ENCODE assay signal across 17 cellular contexts in the genomic region with DNA sequence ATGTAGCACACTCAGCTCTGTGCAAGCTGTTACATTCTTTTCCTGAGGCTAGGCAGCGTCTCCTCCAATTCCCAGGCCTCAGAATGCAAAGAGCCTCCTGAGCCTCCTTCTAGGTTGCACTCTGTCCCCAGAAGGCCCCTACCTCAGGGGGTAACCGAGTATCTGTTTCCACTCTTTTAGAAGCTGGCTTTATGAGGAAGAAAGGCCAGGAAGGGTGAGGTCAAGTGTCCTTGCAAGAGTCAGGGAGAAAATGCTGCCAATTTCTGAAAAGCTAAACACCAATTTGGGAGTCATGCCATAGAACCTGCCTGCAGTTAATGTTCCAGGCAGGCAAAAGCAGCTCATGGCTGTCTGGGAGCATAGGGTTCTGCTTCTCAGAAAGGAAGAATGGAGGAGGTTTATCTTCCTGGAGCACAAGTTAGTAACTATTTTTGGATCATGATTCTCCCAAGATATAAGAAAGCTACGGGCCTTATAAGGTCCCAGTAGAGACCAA.
DNase-seq lines count a peak whose midpoint lies in the region; ATAC-seq, FAIRE-seq and TF ChIP-seq lines count a peak whose summit lies in the region.
"Had no signal": no experiment of that assay in that cellular context is flagged by ENCODE, and none has a peak within 500 bp of the region (broad histone marks: within the 10 kb centered on the region; RNA-seq: fewer than 3 reads in every experiment).

No MANE protein-coding gene starts in this region.

- intact Hi-C loops in right lobe of liver (cut with DNase I) = no loop called here

- no peak for TF ChIP-seq CTCF in right lobe of liver (IDR thresholded peaks at IDR 0.05)

- H3K4me1 ChIP-seq in right lobe of liver (peaks cover 0 to 4% (median 0%) of the 10 kb centered on the region in 4 donors), stomach smooth muscle (ENCODE audit: control insufficient read depth, insufficient read depth, low read length) (peaks cover 30% of the 10 kb centered on the region), small intestine (ENCODE audit: control insufficient read depth in 2 of 2, insufficient read depth in 1 of 2, low read depth in 1 of 2, low read length in 1 of 2) (no peaks in the 10 kb centered on the region)
- H3K4me1 ChIP-seq: BLaER1 treated with 17β-estradiol and CSF1 and Interleukin-3, amounts not matched to agents 10 nM and 100 nM had no signal

- H3K4me3 ChIP-seq in right lobe of liver = no peak overlapping the region
- H3K4me3 ChIP-seq in stomach smooth muscle (ENCODE audit: low read length in 2 of 2) = peak overlapping the region in 1 of 2 donors; percentile 29
- no peak overlapping the region for H3K4me3 ChIP-seq in small intestine (ENCODE audit: low read depth in 1 of 2, low read length in 2 of 2)
- H3K4me3 ChIP-seq: BLaER1 treated with 17β-estradiol and CSF1 and Interleukin-3, amounts not matched to agents 10 nM and 100 nM; lung had no signal

- FAIRE-seq in small intestine (lab: Jason Lieb, UNC) = no peak

- no peaks in the 10 kb centered on the region for H3K36me3 ChIP-seq in right lobe of liver
- H3K36me3 ChIP-seq in stomach smooth muscle (ENCODE audit: control insufficient read depth in 2 of 2, insufficient read depth in 2 of 2, low read length in 2 of 2) = no peaks in the 10 kb centered on the region
- no peaks in the 10 kb centered on the region for H3K36me3 ChIP-seq in small intestine (ENCODE audit: control insufficient read depth in 2 of 2, insufficient read depth in 2 of 2, low read length in 2 of 2)

- 42% methylated on average over 3 of the region's 3 CpGs for WGBS in right lobe of liver (ENCODE audit: insufficient coverage, low coverage, low lambda C conversion rate, missing lambda C conversion rate)
- 67 to 82% (median 75%) methylated on average over 3 of the region's 3 CpGs for WGBS in small intestine, 3 donors

- no peaks in the 10 kb centered on the region for H3K27me3 ChIP-seq in right lobe of liver
- no peaks in the 10 kb centered on the region for H3K27me3 ChIP-seq in stomach smooth muscle (ENCODE audit: control insufficient read depth in 1 of 2, insufficient read depth in 2 of 2, low read length in 2 of 2)
- H3K27me3 ChIP-seq in small intestine (ENCODE audit: control insufficient read depth in 2 of 2, insufficient read depth in 2 of 2, low read length in 2 of 2) = no peaks in the 10 kb centered on the region
- H3K27me3 ChIP-seq: BLaER1 treated with 17β-estradiol and CSF1 and Interleukin-3, amounts not matched to agents 10 nM and 100 nM had no signal

- peak; percentile 6 to 46 (median 40) for ATAC-seq in right lobe of liver
- ATAC-seq in HG02798 (IDR thresholded peaks at IDR 0.05; ENCODE audit: poor library complexity, unreplicated experiment) = no peak
- ATAC-seq in GM18861 (IDR thresholded peaks at IDR 0.05; ENCODE audit: unreplicated experiment) = no peak

- no peak overlapping the region for H3K27ac ChIP-seq in right lobe of liver
- peak overlapping the region; percentile 87 for H3K27ac ChIP-seq in stomach smooth muscle (ENCODE audit: low read length)
- no peak overlapping the region for H3K27ac ChIP-seq in small intestine (ENCODE audit: low read depth in 1 of 2, low read length in 1 of 2)
- H3K27ac ChIP-seq: BLaER1 treated with 17β-estradiol and CSF1 and Interleukin-3, amounts not matched to agents 10 nM and 100 nM had no signal

- peak overlapping the region in 1 of 2 donors; percentile 47 for H3K9ac ChIP-seq in stomach smooth muscle (ENCODE audit: low read length in 2 of 2)
- H3K9ac ChIP-seq: BLaER1 treated with 17β-estradiol and CSF1 and Interleukin-3, amounts not matched to agents 10 nM and 100 nM had no signal

- no peak for TF ChIP-seq POLR2A in right lobe of liver (IDR thresholded peaks at IDR 0.05)

- DNase-seq in NCI-H446 treated with DMSO at 0.1 percent for 48 hours (lab: John Stamatoyannopoulos, UW) (peak; percentile 38), cerebellum (ENCODE audit: low spot score) (peak; percentile 42), right lobe of liver (no peak), small intestine (no peak)
- DNase-seq in stimulated activated CD4-positive, alpha-beta T cell treated with anti-CD3 and anti-CD28 coated beads, Interleukin-4, amount 100 ng/mL, for 24 hours = no peak
- DNase-seq: activated CD4-positive, alpha-beta T cell treated with anti-CD3 and anti-CD28 coated beads for 4 hours; activated T-cell treated with anti-CD3 and anti-CD28 coated beads, Interleukin-2, amount 50 U/mL, for 48 hours; GDM1; HFFc6; KG1; posterior cingulate gyrus; stimulated activated CD4-positive, alpha-beta T cell treated with anti-CD3 and anti-CD28 coated beads, Interleukin-4, amount 100 ng/mL, for 4 hours had no signal

- H3K9me3 ChIP-seq in right lobe of liver (no peaks in the 10 kb centered on the region), stomach smooth muscle (ENCODE audit: control insufficient read depth in 2 of 2, low read length in 2 of 2) (no peaks in the 10 kb centered on the region), small intestine (ENCODE audit: control insufficient read depth, low read depth) (no peaks in the 10 kb centered on the region)
- H3K9me3 ChIP-seq: BLaER1 treated with 17β-estradiol and CSF1 and Interleukin-3, amounts not matched to agents 10 nM and 100 nM had no signal

Comparison
In these comparisons a context has a peak if more than half of its experiments do, and no peak if none do; other contexts are left out.
1. DNase-seq: peak in NCI-H446 treated with DMSO at 0.1 percent for 48 hours (single experiment) and cerebellum (single experiment); none in right lobe of liver (0 of 3), small intestine (single experiment) and stimulated activated CD4-positive, alpha-beta T cell treated with anti-CD3 and anti-CD28 coated beads, Interleukin-4, amount 100 ng/mL, for 24 hours (single experiment).
2. ATAC-seq: peak in right lobe of liver (4 of 4); none in HG02798 (single experiment) and GM18861 (single experiment).